In the genomic region with DNA sequence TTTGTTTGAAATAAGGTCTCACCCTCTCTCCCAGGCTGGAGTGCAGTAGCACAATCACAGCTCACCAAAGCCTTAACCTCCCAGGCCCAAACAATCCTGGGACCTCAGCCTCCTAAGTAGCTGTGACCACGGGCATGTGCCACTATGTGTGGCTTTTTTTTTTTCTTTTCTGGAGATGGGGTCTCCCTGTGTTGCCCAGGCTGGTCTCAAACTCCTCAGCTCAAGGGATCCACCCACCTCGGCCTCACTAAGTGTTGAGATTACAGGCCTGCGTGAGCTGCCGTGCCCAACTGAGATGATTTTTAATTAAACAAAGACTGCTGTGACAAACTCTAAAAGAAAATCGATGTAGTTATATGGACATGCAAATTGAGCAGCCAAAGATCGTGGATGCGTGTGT, we compare ENCODE assay signal across 26 cellular contexts.
"Had no signal": no experiment of that assay in that cellular context is flagged by ENCODE, and none has a peak within 500 bp of the region (broad histone marks: within the 10 kb centered on the region; RNA-seq: fewer than 3 reads in every experiment).

No MANE protein-coding gene starts in this region.

- H3K9ac ChIP-seq: SK-N-SH had no signal

- H3K4me3 Mint-ChIP-seq: activated CD8-positive, alpha-beta T cell treated with anti-CD3 and anti-CD28 coated beads for 36 hours; activated naive CD8-positive, alpha-beta T cell treated with anti-CD3 and anti-CD28 coated beads, Interleukin-2, amount 10 ng/mL, durations not matched to agents 7 days and 5 days; T-helper 1 cell treated with Interleukin-12 subunit alpha and Interleukin-12 subunit beta and Interleukin-4 antibody, amounts not matched to agents 30 μg/mL and 1 μg/mL, for 36 hours had no signal

- H3K9me3 Mint-ChIP-seq: T-helper 1 cell treated with Interleukin-12 subunit alpha and Interleukin-12 subunit beta and Interleukin-4 antibody, amounts not matched to agents 30 μg/mL and 1 μg/mL, for 36 hours had no signal

- H3K4me1 ChIP-seq: SJCRH30 had no signal

- ATAC-seq: activated CD4-positive, CD25-positive, alpha-beta regulatory T cell treated with anti-CD3 and anti-CD28 coated beads, Interleukin-2, amount 50 U/mL, for 24 hours; activated CD8-positive, alpha-beta T cell treated with anti-CD3 and anti-CD28 coated beads for 36 hours; K562; Panc1 had no signal

- H3K4me3 ChIP-seq: K562, SJCRH30 had no signal

- H3K27me3 ChIP-seq: SJCRH30 had no signal

- H3K27ac ChIP-seq: RWPE1, SJCRH30 had no signal

- DNase-seq: activated CD4-positive, alpha-beta T cell treated with anti-CD3 and anti-CD28 coated beads for 4 hours; activated CD8-positive, alpha-beta memory T cell treated with anti-CD3 and anti-CD28 coated beads, Interleukin-2, amount 50 U/mL, for 48 hours; activated CD8-positive, alpha-beta T cell treated with anti-CD3 and anti-CD28 coated beads for 36 hours; activated naive CD4-positive, alpha-beta T cell treated with anti-CD3 and anti-CD28 coated beads, Interleukin-2, amount 50 U/mL, for 16 hours; activated naive CD8-positive, alpha-beta T cell treated with anti-CD3 and anti-CD28 coated beads, Interleukin-2, amount 10 ng/mL, durations not matched to agents 7 days and 5 days; activated T-cell treated with anti-CD3 and anti-CD28 coated beads, Interleukin-2, amount 50 U/mL, for 1 hour; aorta; central memory CD4-positive, alpha-beta T cell; Kasumi-1; NCI-H1048; NCI-H1694; NCI-H2029; NCI-H2107; NCI-H2171 treated with DMSO at 0.1 percent for 48 hours; NCI-H226; NCI-H69; NK-92 treated with Interleukin-12 subunit alpha and Interleukin-12 subunit beta, amount 100 ng/mL, for 24 hours; OCI-M1; Right ventricle myocardium superior had no signal

- H3K9me3 ChIP-seq: SJCRH30, SK-N-SH had no signal

- H3K36me3 Mint-ChIP-seq: activated naive CD8-positive, alpha-beta T cell treated with anti-CD3 and anti-CD28 coated beads, Interleukin-2, amount 10 ng/mL, durations not matched to agents 7 days and 5 days had no signal

- H3K27ac Mint-ChIP-seq: activated CD8-positive, alpha-beta T cell treated with anti-CD3 and anti-CD28 coated beads for 36 hours; activated naive CD8-positive, alpha-beta T cell treated with anti-CD3 and anti-CD28 coated beads, Interleukin-2, amount 10 ng/mL, durations not matched to agents 7 days and 5 days; T-helper 1 cell treated with Interleukin-12 subunit alpha and Interleukin-12 subunit beta and Interleukin-4 antibody, amounts not matched to agents 30 μg/mL and 1 μg/mL, for 36 hours had no signal

- H3K4me2 ChIP-seq: SK-N-SH had no signal

- H3K4me1 Mint-ChIP-seq: activated naive CD8-positive, alpha-beta T cell treated with anti-CD3 and anti-CD28 coated beads, Interleukin-2, amount 10 ng/mL, durations not matched to agents 7 days and 5 days had no signal

- H3K9me2 ChIP-seq: SK-N-SH had no signal

- H3K36me3 ChIP-seq: SJCRH30 had no signal

- H3K27me3 Mint-ChIP-seq: activated CD8-positive, alpha-beta T cell treated with anti-CD3 and anti-CD28 coated beads for 36 hours; activated naive CD8-positive, alpha-beta T cell treated with anti-CD3 and anti-CD28 coated beads, Interleukin-2, amount 10 ng/mL, durations not matched to agents 7 days and 5 days had no signal
